In the genomic region with DNA sequence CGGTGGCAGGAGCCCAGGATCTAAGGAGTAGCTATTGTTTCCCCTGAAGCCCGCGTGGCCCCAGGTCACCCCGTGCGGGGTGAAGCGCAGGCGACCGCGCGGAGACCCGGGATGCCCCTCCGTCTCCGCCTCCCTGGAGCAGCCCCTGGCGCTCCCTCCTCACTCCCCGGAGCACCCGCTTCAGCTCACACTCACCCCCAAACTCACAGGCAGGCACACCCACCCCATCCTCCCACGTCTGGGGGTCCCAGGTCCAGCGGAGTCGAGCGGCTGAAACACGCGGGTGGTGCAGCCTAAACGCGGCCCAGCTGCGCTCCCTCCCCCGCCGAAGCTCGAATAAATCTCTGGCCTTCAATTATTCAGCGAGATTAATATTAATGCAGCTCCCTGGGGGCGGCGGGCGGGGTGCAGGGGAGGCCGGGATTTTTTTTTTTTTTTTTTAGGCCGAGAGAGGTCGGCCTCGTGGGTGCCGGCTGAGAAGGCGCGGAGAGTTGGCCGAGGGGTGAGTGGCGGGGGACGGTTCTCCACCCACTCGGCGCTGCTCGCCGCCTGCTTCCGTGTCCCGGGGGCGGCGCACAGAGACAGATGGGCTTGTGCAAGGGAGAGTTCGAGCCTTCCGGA, we compare ENCODE assay signal across 9 cellular contexts. TPM values are rescaled to one million over a fixed set of nuclear protein-coding genes. Genes with fewer than 3 reads are reported as not detected.
A peak's percentile ranks its signal among the peaks of the same experiment; 100 is the strongest.
DNase-seq lines count a peak whose midpoint lies in the region; ATAC-seq and TF ChIP-seq lines count a peak whose summit lies in the region.
"Had no signal": no experiment of that assay in that cellular context is flagged by ENCODE, and none has a peak within 500 bp of the region (broad histone marks: within the 10 kb centered on the region; RNA-seq: fewer than 3 reads in every experiment).

No MANE protein-coding gene starts in this region.

- peak overlapping the region; percentile 73 for H3K4me3 Mint-ChIP-seq in mesothelial cell of epicardium
- H3K4me3 Mint-ChIP-seq in T-helper 2 cell treated with Interferon-gamma antibody and Interleukin-4, amounts not matched to agents 5 μg/mL and 100 μg/mL, for 36 hours = no peak overlapping the region

- peaks cover 14% of the 10 kb centered on the region for H3K4me1 ChIP-seq in A673 (ENCODE audit: insufficient read depth, low read length, poor library complexity, severe bottlenecking)
- H3K4me1 ChIP-seq in HUES48 (ENCODE audit: control insufficient read depth, insufficient read depth, low read length) = peaks cover 6% of the 10 kb centered on the region; the same call in 1 of the 2 replicates

- TF ChIP-seq CTCF in A673 (conservative IDR thresholded peaks at IDR 0.05; ENCODE audit: low read depth, low read length) (no peak), mesothelial cell of epicardium (IDR thresholded peaks at IDR 0.05; ENCODE audit: unreplicated experiment) (no peak)

- H3K27me3 ChIP-seq in A673 (replicated peaks; ENCODE audit: insufficient read depth, low read depth, low read length, poor library complexity) (peaks cover 100% of the 10 kb centered on the region), HUES48 (ENCODE audit: control insufficient read depth, insufficient read depth, low read length) (peaks cover 94% of the 10 kb centered on the region)

- no peak for ATAC-seq in HG03354 (IDR thresholded peaks at IDR 0.05; ENCODE audit: poor library complexity, severe bottlenecking, unreplicated experiment)

- intact Hi-C loops in A673 (cut with micrococcal nuclease; ENCODE audit: unreplicated experiment) = no loop called here

- H3K9ac ChIP-seq in HUES48 (ENCODE audit: low read depth, low read length) = 0 out of 2 replicates have a peak overlapping the region, but pooled peaks have one; percentile 7

- H3K27me3 Mint-ChIP-seq in mesothelial cell of epicardium (ENCODE audit: low read depth) = peaks cover 96% of the 10 kb centered on the region
- H3K27me3 Mint-ChIP-seq in T-helper 2 cell treated with Interferon-gamma antibody and Interleukin-4, amounts not matched to agents 5 μg/mL and 100 μg/mL, for 36 hours (ENCODE audit: low read depth) = peaks cover 87% of the 10 kb centered on the region

- CTCF ChIA-PET in A673 (lab: Charles Lee) = no interaction called here

- POLR2A ChIA-PET in A673 (lab: Charles Lee; ENCODE audit: low non-redundant PET) = no interaction called here

- DNase-seq in A673 (ENCODE audit: low spot score) = no peak
- peak; percentile 13 for DNase-seq in cerebellar cortex (ENCODE audit: low spot score)
- DNase-seq in mesothelial cell of epicardium (ENCODE audit: low spot score in 2 of 2, unreplicated experiment in 2 of 2) = peak in 1 of 2 experiments; percentile 39
- DNase-seq in GM19238 (ENCODE audit: insufficient read length, low spot score) = no peak
- no peak for DNase-seq in T-helper 2 cell treated with Interferon-gamma antibody and Interleukin-4, amounts not matched to agents 5 μg/mL and 100 μg/mL, for 36 hours (ENCODE audit: low spot score)
- no peak for DNase-seq in NCI-H345 (lab: John Stamatoyannopoulos, UW)
- DNase-seq: SHP77 treated with DMSO at 0.1 percent for 48 hours had no signal

- H3K9me3 ChIP-seq in A673 (ENCODE audit: low read depth, low read length, poor library complexity, severe bottlenecking) (no peaks in the 10 kb centered on the region), HUES48 (ENCODE audit: control insufficient read depth, insufficient read depth, low read length) (no peaks in the 10 kb centered on the region)

- no TSS peak for BruUV-seq in A673 (replicated peaks; lab: Mats Ljungman, UMichigan)

- peaks cover 15% of the 10 kb centered on the region for H3K4me1 Mint-ChIP-seq in mesothelial cell of epicardium
- peaks cover 3% of the 10 kb centered on the region for H3K4me1 Mint-ChIP-seq in T-helper 2 cell treated with Interferon-gamma antibody and Interleukin-4, amounts not matched to agents 5 μg/mL and 100 μg/mL, for 36 hours (ENCODE audit: low read depth)

- H3K4me3 ChIP-seq in A673 (ENCODE audit: low read depth, low read length, poor library complexity, severe bottlenecking) (peak overlapping the region; percentile 30), HUES48 (ENCODE audit: low read depth, low read length) (peak overlapping the region; percentile 72)

- H3K9me3 Mint-ChIP-seq in mesothelial cell of epicardium = no peaks in the 10 kb centered on the region
- no peaks in the 10 kb centered on the region for H3K9me3 Mint-ChIP-seq in T-helper 2 cell treated with Interferon-gamma antibody and Interleukin-4, amounts not matched to agents 5 μg/mL and 100 μg/mL, for 36 hours

- H3K27ac Mint-ChIP-seq in mesothelial cell of epicardium = no peak overlapping the region
- no peak overlapping the region for H3K27ac Mint-ChIP-seq in T-helper 2 cell treated with Interferon-gamma antibody and Interleukin-4, amounts not matched to agents 5 μg/mL and 100 μg/mL, for 36 hours

- H3K27ac ChIP-seq in A673 (ENCODE audit: low read depth, low read length, poor library complexity, severe bottlenecking) (no peak overlapping the region), HUES48 (ENCODE audit: low read depth, low read length) (no peak overlapping the region)

- H3K36me3 Mint-ChIP-seq in mesothelial cell of epicardium = no peaks in the 10 kb centered on the region
- H3K36me3 Mint-ChIP-seq in T-helper 2 cell treated with Interferon-gamma antibody and Interleukin-4, amounts not matched to agents 5 μg/mL and 100 μg/mL, for 36 hours (ENCODE audit: low read depth) = peaks cover 1% of the 10 kb centered on the region

- no peaks in the 10 kb centered on the region for H3K36me3 ChIP-seq in A673 (ENCODE audit: insufficient read depth, low read length, poor library complexity, severe bottlenecking)
- H3K36me3 ChIP-seq in HUES48 (ENCODE audit: control insufficient read depth, insufficient read depth, low read length) = no peaks in the 10 kb centered on the region

RNA-seq across cellular contexts. Expression of gene SLC1A2, which starts 0.5 kb away (rescaled TPM):
- total RNA-seq in A673 (2021) (0.11 TPM in 1 of 2 replicates, not detected in the other), mesothelial cell of epicardium (1.9 TPM in 3 replicates)
